8 cellular contexts compared by ENCODE assay signal in the genomic region with DNA sequence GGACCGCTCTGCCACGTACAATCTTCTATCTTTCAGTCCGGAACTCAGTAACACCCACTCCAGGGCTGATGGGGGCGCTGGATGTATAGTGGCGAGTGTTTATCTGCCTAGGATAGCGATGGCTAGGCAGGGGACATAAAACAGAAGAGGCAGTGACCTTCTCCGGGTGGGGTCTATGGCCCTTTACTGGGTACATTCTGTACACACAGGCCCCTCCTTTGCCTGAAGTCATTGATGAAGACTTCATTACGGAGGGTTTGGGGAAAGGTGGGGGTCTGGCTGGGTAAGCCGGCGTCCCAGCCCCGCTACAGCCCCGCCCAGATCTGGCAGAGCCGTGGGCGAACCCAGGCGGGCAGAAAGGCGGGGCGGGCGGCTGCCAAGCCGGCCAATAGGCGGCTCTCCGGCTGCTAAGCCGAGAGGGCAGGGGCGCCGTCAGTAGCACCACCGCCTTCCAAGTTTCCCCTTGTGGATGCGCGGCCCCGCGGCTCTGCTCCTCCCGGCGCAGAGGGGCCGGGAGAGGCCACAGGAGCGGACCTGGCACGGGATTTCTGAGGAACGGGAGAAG. TPM values are rescaled to one million over a fixed set of nuclear protein-coding genes. Genes with fewer than 3 reads are reported as not detected.
DNase-seq lines count a peak whose midpoint lies in the region; ATAC-seq and TF ChIP-seq lines count a peak whose summit lies in the region.

A gene with protein sequence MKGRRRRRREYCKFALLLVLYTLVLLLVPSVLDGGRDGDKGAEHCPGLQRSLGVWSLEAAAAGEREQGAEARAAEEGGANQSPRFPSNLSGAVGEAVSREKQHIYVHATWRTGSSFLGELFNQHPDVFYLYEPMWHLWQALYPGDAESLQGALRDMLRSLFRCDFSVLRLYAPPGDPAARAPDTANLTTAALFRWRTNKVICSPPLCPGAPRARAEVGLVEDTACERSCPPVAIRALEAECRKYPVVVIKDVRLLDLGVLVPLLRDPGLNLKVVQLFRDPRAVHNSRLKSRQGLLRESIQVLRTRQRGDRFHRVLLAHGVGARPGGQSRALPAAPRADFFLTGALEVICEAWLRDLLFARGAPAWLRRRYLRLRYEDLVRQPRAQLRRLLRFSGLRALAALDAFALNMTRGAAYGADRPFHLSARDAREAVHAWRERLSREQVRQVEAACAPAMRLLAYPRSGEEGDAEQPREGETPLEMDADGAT (plus strand): TSS at position 435 of the 565 bp plus-strand sequence. CDS start 167 bp downstream, outside the sequence.

- peak; percentile 65 for DNase-seq in GDM1 (lab: John Stamatoyannopoulos, UW)
- peak; percentile 46 for DNase-seq in HCT116 (ENCODE audit: low read depth, low spot score)
- DNase-seq in NCI-H1092 (lab: John Stamatoyannopoulos, UW): peak; percentile 53
- DNase-seq in T follicular helper cell (ENCODE audit: low read depth): peak; percentile 44
- peak in 50 of 58 donors; percentile 2 to 55 (median 26) for DNase-seq in anterior cingulate cortex (lab: John Stamatoyannopoulos, UW)
- DNase-seq in left ventricle myocardium inferior: peak; percentile 81
- peak; percentile 24 for DNase-seq in prostate gland (ENCODE audit: low spot score)
- DNase-seq in cerebellar nuclear complex (lab: John Stamatoyannopoulos, UW): no peak

- H3K9me3 ChIP-seq in HCT116 (ENCODE audit: control insufficient read depth in 1 of 2, insufficient read depth in 1 of 2, low read depth in 1 of 2, low read length in 2 of 2): no peaks in the 10 kb centered on the region
- H3K9me3 ChIP-seq in left ventricle myocardium inferior (replicated peaks): no peaks in the 10 kb centered on the region
- H3K9me3 ChIP-seq in prostate gland: no peaks in the 10 kb centered on the region

- CTCF ChIA-PET in HCT116 (lab: Charles Lee): interaction anchor here (0.5 kb wide), 1 partner anchor 115 kb away, joined by 3 read pairs; no protein-coding TSS in a partner anchor

- H3K4me1 ChIP-seq in HCT116 (ENCODE audit: control insufficient read depth in 1 of 2, insufficient read depth in 2 of 2, low read length in 2 of 2): peaks cover 8 to 40% of the 10 kb centered on the region in 2 experiments; a peak in 3 of 4 replicates
- peaks cover 25% of the 10 kb centered on the region for H3K4me1 ChIP-seq in left ventricle myocardium inferior
- no peaks in the 10 kb centered on the region for H3K4me1 ChIP-seq in prostate gland (replicated peaks)

- H3K4me3 ChIP-seq in HCT116 (replicated peaks in 1 of 2; ENCODE audit: low read depth in 1 of 2, low read length in 2 of 2): peak within 1 kb of the TSS; percentile 51 to 62
- peak within 1 kb of the TSS; percentile 82 for H3K4me3 ChIP-seq in left ventricle myocardium inferior
- H3K4me3 ChIP-seq in prostate gland: peak within 1 kb of the TSS; percentile 35 to 43

- H3K79me2 ChIP-seq in HCT116 (ENCODE audit: insufficient read depth, low read length): peaks cover 8% of the 10 kb centered on the region; the same call in 1 of the 2 replicates

- H3K36me3 ChIP-seq in HCT116 (ENCODE audit: control insufficient read depth in 1 of 2, insufficient read depth in 2 of 2, low read length in 2 of 2) (no peaks in the 10 kb centered on the region), left ventricle myocardium inferior (no peaks in the 10 kb centered on the region), prostate gland (no peaks in the 10 kb centered on the region)

- intact Hi-C loops in HCT116 (cut with micrococcal nuclease) (no loop called here), left ventricle myocardium inferior (cut with micrococcal nuclease) (loop anchor here (10.0 kb wide), 1 partner anchor 71 kb away; no protein-coding TSS in a partner anchor), prostate gland (cut with DNase I) (no loop called here)

- H3K4me2 ChIP-seq in HCT116 (ENCODE audit: low read length): peak within 1 kb of the TSS; percentile 81

- H3K27me3 ChIP-seq in HCT116 (ENCODE audit: insufficient read depth, low read length) (no peaks in the 10 kb centered on the region), left ventricle myocardium inferior (ENCODE audit: low read depth) (no peaks in the 10 kb centered on the region), prostate gland (replicated peaks; ENCODE audit: insufficient read depth) (no peaks in the 10 kb centered on the region)

- TF ChIP-seq CTCF in HCT116 (IDR thresholded peaks at IDR 0.05 in 2 of 3, conservative IDR thresholded peaks at IDR 0.05 in 1 of 3; ENCODE audit: borderline replicate concordance in 1 of 3, insufficient read depth in 1 of 3, low read depth in 2 of 3, low read length in 2 of 3) (peak; percentile 33 to 51 (median 38); a peak in 3 of 6 replicates), left ventricle myocardium inferior (IDR thresholded peaks at IDR 0.05; ENCODE audit: borderline replicate concordance) (peak; percentile 41), prostate gland (IDR thresholded peaks at IDR 0.05) (no peak)

- peak; percentile 89 for ATAC-seq in HCT116

- H4K20me1 ChIP-seq in HCT116 (ENCODE audit: insufficient read depth): no peaks in the 10 kb centered on the region

- H3K27ac ChIP-seq in HCT116 (ENCODE audit: low read depth, low read length): peak within 1 kb of the TSS; percentile 86
- H3K27ac ChIP-seq in left ventricle myocardium inferior (replicated peaks): peak within 1 kb of the TSS; percentile 93
- peak within 1 kb of the TSS in 1 of 2 donors; percentile 46 for H3K27ac ChIP-seq in prostate gland

- 17% methylated on average over 6 of the region's 35 CpGs for WGBS in prostate gland

- no peaks in the 10 kb centered on the region for H3K9me2 ChIP-seq in HCT116 (ENCODE audit: insufficient read depth)

- RAD21 ChIA-PET in HCT116 (lab: Charles Lee; ENCODE audit: low non-redundant PET in 1 of 2, low total read pairs in 2 of 2, uncharacterized antibody in 2 of 2, unreplicated experiment in 2 of 2): no interaction called here

- H3K9ac ChIP-seq in HCT116 (ENCODE audit: low read length): peak within 1 kb of the TSS; percentile 65

- peak; percentile 59 for TF ChIP-seq RAD21 in HCT116 (IDR thresholded peaks at IDR 0.05; ENCODE audit: low read depth)

- no peak for TF ChIP-seq POLR2A in HCT116 (IDR thresholded peaks at IDR 0.05; ENCODE audit: borderline replicate concordance, extremely low read depth, insufficient read depth, insufficient read length)
- TF ChIP-seq POLR2A in prostate gland (IDR thresholded peaks at IDR 0.05): no peak

- H2AFZ ChIP-seq in HCT116 (ENCODE audit: low read depth, low read length, poor library complexity, severe bottlenecking): peak within 1 kb of the TSS; percentile 54

- no TSS peak for BruUV-seq in HCT116 (replicated peaks; lab: Mats Ljungman, UMichigan)

- POLR2A ChIA-PET in HCT116 (lab: Charles Lee): interaction anchor here (1.3 kb wide), 1 partner anchor 9 kb away, joined by 3 read pairs; no protein-coding TSS in a partner anchor

TF ChIP-seq in HCT116, 20 proteins besides CTCF, POLR2A, EP300 and RAD21:
- TF ChIP-seq CEBPB (IDR thresholded peaks at IDR 0.05; ENCODE audit: low read depth) (no peak), POLR2AphosphoS5 (IDR thresholded peaks at IDR 0.05; ENCODE audit: low read depth, low read length) (peak; percentile 33; the same call in 1 of the 2 replicates), EGR1 (IDR thresholded peaks at IDR 0.05; ENCODE audit: low read depth) (peak; percentile 68; the same call in 1 of the 2 replicates)

RNA-seq across cellular contexts. Expression of the gene that starts here (rescaled TPM):
- total RNA-seq in HCT116 (2021; ENCODE audit: unreplicated experiment) (7.7 TPM), left ventricle myocardium inferior (15.9 TPM), prostate gland (10 to 100 TPM in 1 of 2 donors, 1 to 10 TPM in 1; 8.8 to 28.9 TPM)
- 4.3 and 4.5 TPM in 2 replicates for polyA plus RNA-seq in HCT116 (2012)

Comparison
In these comparisons a context has a peak if more than half of its experiments do, and no peak if none do; other contexts are left out.
1. DNase-seq: peak in GDM1 (single experiment), HCT116 (single experiment), NCI-H1092 (single experiment), T follicular helper cell (single experiment), anterior cingulate cortex (50 of 58), left ventricle myocardium inferior (single experiment) and prostate gland (single experiment); none in cerebellar nuclear complex (0 of 2).
2. CTCF ChIP-seq: peak in HCT116 (3 of 3) and left ventricle myocardium inferior (single experiment); none in prostate gland (0 of 4).
3. Peak in every context shown above with its lines, with median percentiles within 50 percentile points of each other: H3K4me3 ChIP-seq.